ENCODE assay signal across 14 cellular contexts in the genomic region with DNA sequence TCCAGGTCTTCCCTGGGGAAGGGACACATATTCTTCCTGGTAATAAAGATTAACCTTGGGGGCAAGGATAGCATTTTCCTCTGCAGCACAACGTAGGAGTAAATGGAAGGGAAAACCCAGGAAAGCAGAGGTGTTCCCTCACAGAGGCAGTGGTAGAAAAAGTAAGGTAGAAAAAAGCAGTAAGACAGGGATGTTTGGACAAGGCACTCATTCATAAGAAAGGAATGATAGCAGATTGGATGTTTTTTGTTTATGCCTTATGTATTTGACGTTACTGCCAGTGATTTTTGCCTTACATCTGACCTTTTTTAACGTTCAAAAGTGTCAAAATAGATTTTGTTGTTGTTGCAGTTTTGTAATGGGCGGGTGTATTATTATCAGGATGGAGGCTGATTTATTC.
A peak's percentile ranks its signal among the peaks of the same experiment; 100 is the strongest.
DNase-seq lines count a peak whose midpoint lies in the region; ATAC-seq, FAIRE-seq and TF ChIP-seq lines count a peak whose summit lies in the region.
"Had no signal": no experiment of that assay in that cellular context is flagged by ENCODE, and none has a peak within 500 bp of the region (broad histone marks: within the 10 kb centered on the region; RNA-seq: fewer than 3 reads in every experiment).

No MANE protein-coding gene starts in this region.

- peak overlapping the region; percentile 55 for H3K18ac ChIP-seq in IMR-90 (ENCODE audit: low read depth, low read length)

- H3K4me1 Mint-ChIP-seq in nephron, result peaks cover 30% of the 10 kb centered on the region
- H3K4me1 Mint-ChIP-seq: CD14-positive monocyte had no signal

- H2BK120ac ChIP-seq in IMR-90 (ENCODE audit: low read depth, low read length), result peak overlapping the region; percentile 52; the same call in 1 of the 2 replicates

- ATAC-seq in IMR-90 (ENCODE audit: low read depth) (peak; percentile 60), HG02981 (IDR thresholded peaks at IDR 0.05; ENCODE audit: unreplicated experiment) (no peak)
- ATAC-seq: CD8-positive, alpha-beta T cell had no signal

- in situ Hi-C loops in IMR-90 (cut with MboI; ENCODE audit: low sequenced_read_pairs), result no loop called here

- no peak overlapping the region for H3K4me3 ChIP-seq in IMR-90 (ENCODE audit: insufficient read depth, low read depth, low read length)
- no peak overlapping the region for H3K4me3 ChIP-seq in testis
- no peak overlapping the region for H3K4me3 ChIP-seq in stomach

- no peak overlapping the region for H2AK5ac ChIP-seq in IMR-90 (ENCODE audit: low read depth, low read length)

- H3K27me3 Mint-ChIP-seq in nephron (ENCODE audit: low read depth), result no peaks in the 10 kb centered on the region

- no peak overlapping the region for H3K9ac ChIP-seq in IMR-90 (ENCODE audit: low read depth, low read length)

- no peaks in the 10 kb centered on the region for H3K27me3 ChIP-seq in IMR-90 (ENCODE audit: control insufficient read depth, insufficient read depth, low read length)
- H3K27me3 ChIP-seq in testis, result no peaks in the 10 kb centered on the region
- no peaks in the 10 kb centered on the region for H3K27me3 ChIP-seq in stomach

- H3K4me2 ChIP-seq in IMR-90 (ENCODE audit: low read depth, low read length), result peak overlapping the region; percentile 25; the same call in 1 of the 2 replicates

- H4K20me1 ChIP-seq in IMR-90 (ENCODE audit: insufficient read depth, low read length), result no peaks in the 10 kb centered on the region

- H3K27ac ChIP-seq in IMR-90 (ENCODE audit: insufficient read depth, low read length) (no peak overlapping the region), testis (no peak overlapping the region), stomach (no peak overlapping the region)

- no peak for TF ChIP-seq EP300 in stomach (IDR thresholded peaks at IDR 0.05)

- H3K9me1 ChIP-seq in IMR-90 (ENCODE audit: insufficient read depth, low read length), result peaks cover 4% of the 10 kb centered on the region

- no TSS peak for BruUV-seq in IMR-90 (replicated peaks; lab: Mats Ljungman, UMichigan)

- peaks cover 7% of the 10 kb centered on the region for H3K4me1 ChIP-seq in IMR-90 (ENCODE audit: control insufficient read depth, insufficient read depth, low read length)
- H3K4me1 ChIP-seq in testis, result no peaks in the 10 kb centered on the region
- peaks cover 0 to 13% (median 4%) of the 10 kb centered on the region in 4 donors for H3K4me1 ChIP-seq in stomach

- H3K36me3 ChIP-seq in IMR-90 (ENCODE audit: control insufficient read depth, insufficient read depth, low read length) (no peaks in the 10 kb centered on the region), testis (ENCODE audit: low read depth, missing control alignments) (no peaks in the 10 kb centered on the region), stomach (no peaks in the 10 kb centered on the region)

- CTCF ChIA-PET in IMR-90 (lab: Yijun Ruan, JAX), result interaction anchor here (0.6 kb wide), 1 partner anchor 226 kb away, joined by 5 read pairs; no protein-coding TSS in a partner anchor

- peak overlapping the region; percentile 17; the same call in 1 of the 2 replicates for H3K4ac ChIP-seq in IMR-90 (ENCODE audit: low read depth, low read length)

- TF ChIP-seq CTCF in D721Med (IDR thresholded peaks at IDR 0.05; ENCODE audit: insufficient read depth, missing control alignments) (no peak), IMR-90 (conservative IDR thresholded peaks at IDR 0.05; ENCODE audit: low read depth, low read length) (no peak), nephron (IDR thresholded peaks at IDR 0.05; ENCODE audit: unreplicated experiment in 3 of 3) (no peak), testis (IDR thresholded peaks at IDR 0.05) (no peak), stomach (IDR thresholded peaks at IDR 0.05) (no peak)

- no peak for TF ChIP-seq RAD21 in IMR-90 (IDR thresholded peaks at IDR 0.05; ENCODE audit: low read length)

- POLR2A ChIA-PET in IMR-90 (lab: Charles Lee; ENCODE audit: unreplicated experiment), result no interaction called here

- no peak overlapping the region for H2BK5ac ChIP-seq in IMR-90 (ENCODE audit: low read depth, low read length, poor library complexity, severe bottlenecking)

- no peak overlapping the region for H2AK9ac ChIP-seq in IMR-90 (replicated peaks; ENCODE audit: low read depth, low read length, poor library complexity)

- H4K8ac ChIP-seq in IMR-90 (ENCODE audit: low read depth in 2 of 2, low read length in 2 of 2), result no peak overlapping the region

- H3K9me3 ChIP-seq in IMR-90 (ENCODE audit: control insufficient read depth, insufficient read depth, low read length) (no peaks in the 10 kb centered on the region), testis (no peaks in the 10 kb centered on the region), stomach (no peaks in the 10 kb centered on the region)

- no peak overlapping the region for H3K4me3 Mint-ChIP-seq in nephron
- H3K4me3 Mint-ChIP-seq: CD14-positive monocyte; CD8-positive, alpha-beta T cell had no signal

- no peak for TF ChIP-seq POLR2A in IMR-90 (IDR thresholded peaks at IDR 0.05; ENCODE audit: low read depth, low read length)
- TF ChIP-seq POLR2A in testis (IDR thresholded peaks at IDR 0.05), result no peak
- no peak for TF ChIP-seq POLR2A in stomach (IDR thresholded peaks at IDR 0.05)

- dilution Hi-C loops in IMR-90 (cut with HindIII; ENCODE audit: low sequenced_read_pairs, unreplicated experiment), result no loop called here

- DNase-seq in D721Med (ENCODE audit: insufficient read length, low spot score) (no peak), IMR-90 (peak; percentile 44), testis (no peak), stomach (no peak), germinal center (ENCODE audit: low spot score) (no peak)
- DNase-seq: CD8-positive, alpha-beta T cell; COR-L47; DND-41; GF-D8 had no signal

- H4K91ac ChIP-seq in IMR-90 (ENCODE audit: insufficient read depth, low read depth, low read length), result no peak overlapping the region

- H3K56ac ChIP-seq in IMR-90 (ENCODE audit: extremely low read depth, insufficient read depth, low read length), result no peak overlapping the region

- no peak overlapping the region for H3K23ac ChIP-seq in IMR-90 (ENCODE audit: low read depth, low read length)

- H2BK20ac ChIP-seq in IMR-90 (ENCODE audit: low read depth, low read length), result peak overlapping the region; percentile 8; the same call in 1 of the 2 replicates

- intact Hi-C loops in IMR-90 (cut with micrococcal nuclease) (no loop called here), testis (cut with DNase I; ENCODE audit: low total_unique reads) (no loop called here), stomach (cut with DNase I; ENCODE audit: low total_unique reads) (no loop called here)

- no peak overlapping the region for H3K14ac ChIP-seq in IMR-90 (replicated peaks; ENCODE audit: low read depth, low read length)

- no peaks in the 10 kb centered on the region for H3K9me3 Mint-ChIP-seq in nephron
- H3K9me3 Mint-ChIP-seq: CD8-positive, alpha-beta T cell had no signal

- H3K36me3 Mint-ChIP-seq in nephron (ENCODE audit: low read depth), result no peaks in the 10 kb centered on the region
- H3K36me3 Mint-ChIP-seq: CD14-positive monocyte had no signal

- H2BK15ac ChIP-seq in IMR-90 (ENCODE audit: low read depth, low read length), result 0 out of 3 replicates have a peak overlapping the region, but pooled peaks have one; percentile 14

- 0 out of 4 replicates have a peak, but pooled peaks cover 0 to 4% of the 10 kb centered on the region in 2 experiments for H3K79me1 ChIP-seq in IMR-90 (ENCODE audit: low read depth in 1 of 2, low read length in 2 of 2)

- H2AFZ ChIP-seq in IMR-90 (replicated peaks; ENCODE audit: low read length, poor library complexity), result no peak overlapping the region

- peak overlapping the region; percentile 48 to 70 (median 51) for H3K27ac Mint-ChIP-seq in nephron
- H3K27ac Mint-ChIP-seq: CD8-positive, alpha-beta T cell had no signal

- 63% methylated on average over 1 of the region's 4 CpGs; no CpG with 5 or more reads in 1 of the 2 experiments for WGBS in IMR-90 (ENCODE audit: extremely low coverage in 2 of 2, insufficient read length in 1 of 2), 2 experiments
- 67 to 72% methylated on average over 4 of the region's 4 CpGs for WGBS in testis, 2 donors
- WGBS in stomach, 5 donors, result 61 to 73% (median 69%) methylated on average over 4 of the region's 4 CpGs

- FAIRE-seq in D721Med (lab: Jason Lieb, UNC), result peak; percentile 63
- peak; percentile 26 for FAIRE-seq in endometrium (lab: Jason Lieb, UNC)
- FAIRE-seq: GM19239 had no signal

- peak overlapping the region; percentile 83; the same call in 1 of the 2 replicates for H4K5ac ChIP-seq in IMR-90 (ENCODE audit: low read depth, low read length)

TF ChIP-seq in IMR-90, 13 proteins besides CTCF, POLR2A, EP300 and RAD21:
- TF ChIP-seq MAFK (IDR thresholded peaks at IDR 0.05; ENCODE audit: low read depth, low read length) (no peak), MAZ (IDR thresholded peaks at IDR 0.05; ENCODE audit: borderline replicate concordance, low read depth, low read length) (no peak), RFX5 (IDR thresholded peaks at IDR 0.05; ENCODE audit: low read depth, low read length) (no peak), CEBPB (IDR thresholded peaks at IDR 0.05; ENCODE audit: low read depth, low read length) (no peak), SMC3 (IDR thresholded peaks at IDR 0.05; ENCODE audit: low read depth, low read length) (no peak), CHD1 (IDR thresholded peaks at IDR 0.05; ENCODE audit: low read depth, low read length) (no peak), RCOR1 (IDR thresholded peaks at IDR 0.05; ENCODE audit: insufficient replicate concordance, low read length) (no peak), MXI1 (IDR thresholded peaks at IDR 0.05; ENCODE audit: borderline replicate concordance, low read depth, low read length) (no peak)
- TF ChIP-seq, protein P1, sequence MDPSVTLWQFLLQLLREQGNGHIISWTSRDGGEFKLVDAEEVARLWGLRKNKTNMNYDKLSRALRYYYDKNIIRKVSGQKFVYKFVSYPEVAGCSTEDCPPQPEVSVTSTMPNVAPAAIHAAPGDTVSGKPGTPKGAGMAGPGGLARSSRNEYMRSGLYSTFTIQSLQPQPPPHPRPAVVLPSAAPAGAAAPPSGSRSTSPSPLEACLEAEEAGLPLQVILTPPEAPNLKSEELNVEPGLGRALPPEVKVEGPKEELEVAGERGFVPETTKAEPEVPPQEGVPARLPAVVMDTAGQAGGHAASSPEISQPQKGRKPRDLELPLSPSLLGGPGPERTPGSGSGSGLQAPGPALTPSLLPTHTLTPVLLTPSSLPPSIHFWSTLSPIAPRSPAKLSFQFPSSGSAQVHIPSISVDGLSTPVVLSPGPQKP (IDR thresholded peaks at IDR 0.05; ENCODE audit: borderline replicate concordance, low read depth, low read length), result no peak
